Comparison of ENCODE assay signal across 1 cellular context in the genomic region with DNA sequence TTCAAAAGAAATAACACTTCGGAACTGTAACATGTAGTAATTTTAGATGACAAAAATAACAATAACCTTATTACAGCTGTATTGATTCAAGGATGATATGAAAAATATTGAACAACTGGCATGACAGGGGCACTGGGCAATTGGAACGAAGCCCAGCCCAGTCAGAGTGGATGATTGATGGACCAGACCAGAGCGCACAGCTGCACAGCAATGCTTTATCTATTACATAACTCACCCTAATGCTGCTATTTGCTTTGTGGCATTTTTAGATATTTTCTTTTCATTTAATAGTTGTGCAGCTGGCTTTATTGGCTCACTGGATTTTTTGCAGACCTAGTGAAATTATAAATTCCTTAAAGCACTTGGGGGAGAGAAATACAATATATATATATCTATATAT.
TF ChIP-seq lines count a peak whose summit lies in the region.

No MANE protein-coding gene starts in this region.

TF ChIP-seq in SK-N-SH, 30 proteins besides CTCF, POLR2A, EP300 and RAD21 (continued from another document):
- peak; percentile 93 for TF ChIP-seq RCOR1 (IDR thresholded peaks at IDR 0.05; ENCODE audit: low read length)
- TF ChIP-seq, protein P1, sequence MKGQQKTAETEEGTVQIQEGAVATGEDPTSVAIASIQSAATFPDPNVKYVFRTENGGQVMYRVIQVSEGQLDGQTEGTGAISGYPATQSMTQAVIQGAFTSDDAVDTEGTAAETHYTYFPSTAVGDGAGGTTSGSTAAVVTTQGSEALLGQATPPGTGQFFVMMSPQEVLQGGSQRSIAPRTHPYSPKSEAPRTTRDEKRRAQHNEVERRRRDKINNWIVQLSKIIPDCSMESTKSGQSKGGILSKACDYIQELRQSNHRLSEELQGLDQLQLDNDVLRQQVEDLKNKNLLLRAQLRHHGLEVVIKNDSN (IDR thresholded peaks at IDR 0.05; ENCODE audit: borderline replicate concordance, low read depth): no peak
- TF ChIP-seq RFX5 (IDR thresholded peaks at IDR 0.05; ENCODE audit: low read length): no peak
- no peak for TF ChIP-seq SMC3 (IDR thresholded peaks at IDR 0.05; ENCODE audit: low read depth, low read length)
- TF ChIP-seq, protein P2, sequence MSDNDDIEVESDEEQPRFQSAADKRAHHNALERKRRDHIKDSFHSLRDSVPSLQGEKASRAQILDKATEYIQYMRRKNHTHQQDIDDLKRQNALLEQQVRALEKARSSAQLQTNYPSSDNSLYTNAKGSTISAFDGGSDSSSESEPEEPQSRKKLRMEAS (IDR thresholded peaks at IDR 0.05; ENCODE audit: low read depth): no peak
- TF ChIP-seq, protein P3, sequence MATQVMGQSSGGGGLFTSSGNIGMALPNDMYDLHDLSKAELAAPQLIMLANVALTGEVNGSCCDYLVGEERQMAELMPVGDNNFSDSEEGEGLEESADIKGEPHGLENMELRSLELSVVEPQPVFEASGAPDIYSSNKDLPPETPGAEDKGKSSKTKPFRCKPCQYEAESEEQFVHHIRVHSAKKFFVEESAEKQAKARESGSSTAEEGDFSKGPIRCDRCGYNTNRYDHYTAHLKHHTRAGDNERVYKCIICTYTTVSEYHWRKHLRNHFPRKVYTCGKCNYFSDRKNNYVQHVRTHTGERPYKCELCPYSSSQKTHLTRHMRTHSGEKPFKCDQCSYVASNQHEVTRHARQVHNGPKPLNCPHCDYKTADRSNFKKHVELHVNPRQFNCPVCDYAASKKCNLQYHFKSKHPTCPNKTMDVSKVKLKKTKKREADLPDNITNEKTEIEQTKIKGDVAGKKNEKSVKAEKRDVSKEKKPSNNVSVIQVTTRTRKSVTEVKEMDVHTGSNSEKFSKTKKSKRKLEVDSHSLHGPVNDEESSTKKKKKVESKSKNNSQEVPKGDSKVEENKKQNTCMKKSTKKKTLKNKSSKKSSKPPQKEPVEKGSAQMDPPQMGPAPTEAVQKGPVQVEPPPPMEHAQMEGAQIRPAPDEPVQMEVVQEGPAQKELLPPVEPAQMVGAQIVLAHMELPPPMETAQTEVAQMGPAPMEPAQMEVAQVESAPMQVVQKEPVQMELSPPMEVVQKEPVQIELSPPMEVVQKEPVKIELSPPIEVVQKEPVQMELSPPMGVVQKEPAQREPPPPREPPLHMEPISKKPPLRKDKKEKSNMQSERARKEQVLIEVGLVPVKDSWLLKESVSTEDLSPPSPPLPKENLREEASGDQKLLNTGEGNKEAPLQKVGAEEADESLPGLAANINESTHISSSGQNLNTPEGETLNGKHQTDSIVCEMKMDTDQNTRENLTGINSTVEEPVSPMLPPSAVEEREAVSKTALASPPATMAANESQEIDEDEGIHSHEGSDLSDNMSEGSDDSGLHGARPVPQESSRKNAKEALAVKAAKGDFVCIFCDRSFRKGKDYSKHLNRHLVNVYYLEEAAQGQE (IDR thresholded peaks at IDR 0.05; ENCODE audit: low read depth, low read length): no peak
- peak; percentile 27; the same call in 1 of the 2 replicates for TF ChIP-seq TCF12 (IDR thresholded peaks at IDR 0.05)
- no peak for TF ChIP-seq MEF2A (IDR thresholded peaks at IDR 0.05; ENCODE audit: borderline replicate concordance, low read depth)
- no peak for TF ChIP-seq TAF1 (IDR thresholded peaks at IDR 0.05; ENCODE audit: borderline replicate concordance, low read depth, low read length)
- TF ChIP-seq FOSL2 (IDR thresholded peaks at IDR 0.05; ENCODE audit: borderline replicate concordance, low read depth): no peak
- TF ChIP-seq, protein P4, sequence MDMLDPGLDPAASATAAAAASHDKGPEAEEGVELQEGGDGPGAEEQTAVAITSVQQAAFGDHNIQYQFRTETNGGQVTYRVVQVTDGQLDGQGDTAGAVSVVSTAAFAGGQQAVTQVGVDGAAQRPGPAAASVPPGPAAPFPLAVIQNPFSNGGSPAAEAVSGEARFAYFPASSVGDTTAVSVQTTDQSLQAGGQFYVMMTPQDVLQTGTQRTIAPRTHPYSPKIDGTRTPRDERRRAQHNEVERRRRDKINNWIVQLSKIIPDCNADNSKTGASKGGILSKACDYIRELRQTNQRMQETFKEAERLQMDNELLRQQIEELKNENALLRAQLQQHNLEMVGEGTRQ (IDR thresholded peaks at IDR 0.05; ENCODE audit: borderline replicate concordance, low read depth, low read length): no peak
- TF ChIP-seq ELF1 (IDR thresholded peaks at IDR 0.05): no peak
- no peak for TF ChIP-seq NFIC (IDR thresholded peaks at IDR 0.05; ENCODE audit: borderline replicate concordance)
- no peak for TF ChIP-seq TEAD4 (IDR thresholded peaks at IDR 0.05; ENCODE audit: borderline replicate concordance, insufficient read depth)
- TF ChIP-seq SIN3A (IDR thresholded peaks at IDR 0.05; ENCODE audit: borderline replicate concordance, low read depth, low read length): no peak
- no peak for TF ChIP-seq YY1 (IDR thresholded peaks at IDR 0.05; ENCODE audit: low read depth)
- peak; percentile 41; the same call in 1 of the 2 replicates for TF ChIP-seq GATA2 (CRISPR knock-in tag; IDR thresholded peaks at IDR 0.05)
- no peak for TF ChIP-seq POLR2AphosphoS5 (IDR thresholded peaks at IDR 0.05; ENCODE audit: low read depth, low read length)
- TF ChIP-seq, protein P5, sequence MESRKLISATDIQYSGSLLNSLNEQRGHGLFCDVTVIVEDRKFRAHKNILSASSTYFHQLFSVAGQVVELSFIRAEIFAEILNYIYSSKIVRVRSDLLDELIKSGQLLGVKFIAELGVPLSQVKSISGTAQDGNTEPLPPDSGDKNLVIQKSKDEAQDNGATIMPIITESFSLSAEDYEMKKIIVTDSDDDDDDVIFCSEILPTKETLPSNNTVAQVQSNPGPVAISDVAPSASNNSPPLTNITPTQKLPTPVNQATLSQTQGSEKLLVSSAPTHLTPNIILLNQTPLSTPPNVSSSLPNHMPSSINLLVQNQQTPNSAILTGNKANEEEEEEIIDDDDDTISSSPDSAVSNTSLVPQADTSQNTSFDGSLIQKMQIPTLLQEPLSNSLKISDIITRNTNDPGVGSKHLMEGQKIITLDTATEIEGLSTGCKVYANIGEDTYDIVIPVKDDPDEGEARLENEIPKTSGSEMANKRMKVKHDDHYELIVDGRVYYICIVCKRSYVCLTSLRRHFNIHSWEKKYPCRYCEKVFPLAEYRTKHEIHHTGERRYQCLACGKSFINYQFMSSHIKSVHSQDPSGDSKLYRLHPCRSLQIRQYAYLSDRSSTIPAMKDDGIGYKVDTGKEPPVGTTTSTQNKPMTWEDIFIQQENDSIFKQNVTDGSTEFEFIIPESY (IDR thresholded peaks at IDR 0.05; ENCODE audit: borderline replicate concordance, low read depth): no peak
- TF ChIP-seq EZH2phosphoT487 (IDR thresholded peaks at IDR 0.05; ENCODE audit: borderline replicate concordance, low read depth): no peak
- no peak for TF ChIP-seq RXRA (IDR thresholded peaks at IDR 0.05; ENCODE audit: borderline replicate concordance, low read depth)
- TF ChIP-seq JUND (IDR thresholded peaks at IDR 0.05): no peak
- TF ChIP-seq, protein P6, sequence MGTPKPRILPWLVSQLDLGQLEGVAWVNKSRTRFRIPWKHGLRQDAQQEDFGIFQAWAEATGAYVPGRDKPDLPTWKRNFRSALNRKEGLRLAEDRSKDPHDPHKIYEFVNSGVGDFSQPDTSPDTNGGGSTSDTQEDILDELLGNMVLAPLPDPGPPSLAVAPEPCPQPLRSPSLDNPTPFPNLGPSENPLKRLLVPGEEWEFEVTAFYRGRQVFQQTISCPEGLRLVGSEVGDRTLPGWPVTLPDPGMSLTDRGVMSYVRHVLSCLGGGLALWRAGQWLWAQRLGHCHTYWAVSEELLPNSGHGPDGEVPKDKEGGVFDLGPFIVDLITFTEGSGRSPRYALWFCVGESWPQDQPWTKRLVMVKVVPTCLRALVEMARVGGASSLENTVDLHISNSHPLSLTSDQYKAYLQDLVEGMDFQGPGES (IDR thresholded peaks at IDR 0.05; ENCODE audit: low read depth, low read length): no peak
- TF ChIP-seq FOXJ3 (CRISPR knock-in tag; IDR thresholded peaks at IDR 0.05): no peak
- TF ChIP-seq FOXM1 (IDR thresholded peaks at IDR 0.05; ENCODE audit: low read depth): no peak
- no peak for TF ChIP-seq GABPA (IDR thresholded peaks at IDR 0.05; ENCODE audit: low read depth)
- no peak for TF ChIP-seq MXI1 (IDR thresholded peaks at IDR 0.05; ENCODE audit: low read depth, low read length)
- no peak for TF ChIP-seq NRF1 (IDR thresholded peaks at IDR 0.05; ENCODE audit: low read depth, low read length)
- TF ChIP-seq CHD2 (IDR thresholded peaks at IDR 0.05; ENCODE audit: low read length, partially characterized antibody): peak; percentile 70
